In genomic region chr17:2547176-2547575, GRCh38 we compare ENCODE assay signal across 15 cellular contexts. TPM values are rescaled to one million over a fixed set of nuclear protein-coding genes. Genes with fewer than 3 reads are reported as not detected.
DNase-seq lines count a peak whose midpoint lies in the region; ATAC-seq and TF ChIP-seq lines count a peak whose summit lies in the region.
"Had no signal": no experiment of that assay in that cellular context is flagged by ENCODE, and none has a peak within 500 bp of the region (broad histone marks: within the 10 kb centered on the region; RNA-seq: fewer than 3 reads in every experiment).

No MANE protein-coding gene starts in this region.

- no peak overlapping the region for H3K4me3 Mint-ChIP-seq in HFFc6
- H3K4me3 Mint-ChIP-seq: CD14-positive monocyte had no signal

- H3K9me3 Mint-ChIP-seq in HFFc6, result no peaks in the 10 kb centered on the region

- peaks cover 13% of the 10 kb centered on the region for H3K4me1 Mint-ChIP-seq in HFFc6 (ENCODE audit: low read depth)

- peaks cover 22% of the 10 kb centered on the region for H3K27me3 Mint-ChIP-seq in HFFc6 (ENCODE audit: insufficient read depth)

- peak; percentile 79 for ATAC-seq in SK-N-SH treated with all-trans-retinoic acid at 6 μM for 48 hours
- no peak for ATAC-seq in GM18861 (IDR thresholded peaks at IDR 0.05; ENCODE audit: unreplicated experiment)
- ATAC-seq in GM18498 (IDR thresholded peaks at IDR 0.05; ENCODE audit: unreplicated experiment), result no peak
- ATAC-seq: mucosa of descending colon, psoas muscle had no signal

- no peaks in the 10 kb centered on the region for H3K36me3 Mint-ChIP-seq in HFFc6 (ENCODE audit: low read depth)
- H3K36me3 Mint-ChIP-seq: CD14-positive monocyte had no signal

- DNase-seq in AG08396 (ENCODE audit: low spot score) (peak; percentile 40), HFFc6 (peak; percentile 46), foreskin melanocyte (peak; percentile 42), GM19240 (ENCODE audit: insufficient read length, low spot score) (no peak), UCSD-AML1 (lab: John Stamatoyannopoulos, UW; ENCODE audit: unreplicated experiment) (no peak)
- DNase-seq: activated T-cell treated with anti-CD3 and anti-CD28 coated beads, Interleukin-2, amount 50 U/mL, for 1 hour; effector CD8-positive, alpha-beta T cell; MM.1S; mucosa of descending colon; NCI-H524 treated with DMSO at 0.1 percent for 48 hours; psoas muscle had no signal

- TF ChIP-seq CTCF in HFFc6 (IDR thresholded peaks at IDR 0.05), result no peak

- no peak overlapping the region for H3K27ac Mint-ChIP-seq in HFFc6

TF ChIP-seq in SK-N-SH treated with all-trans-retinoic acid at 6 μM for 48 hours, 23 proteins besides CTCF, POLR2A, EP300 and RAD21:
- no peak for TF ChIP-seq PPARA (CRISPR knock-in tag; IDR thresholded peaks at IDR 0.05; ENCODE audit: borderline replicate concordance)
- TF ChIP-seq TCF4 (CRISPR knock-in tag; IDR thresholded peaks at IDR 0.05; ENCODE audit: borderline replicate concordance), result no peak
- no peak for TF ChIP-seq CREB5 (CRISPR knock-in tag; IDR thresholded peaks at IDR 0.05; ENCODE audit: low read depth)
- no peak for TF ChIP-seq ZC3H10 (CRISPR knock-in tag; IDR thresholded peaks at IDR 0.05)
- no peak for TF ChIP-seq ZFP30 (CRISPR knock-in tag; IDR thresholded peaks at IDR 0.05)
- no peak for TF ChIP-seq RARB (CRISPR knock-in tag; IDR thresholded peaks at IDR 0.05)

RNA-seq across cellular contexts. Expression of gene METTL16, which starts 35.5 kb away (rescaled TPM):
- total RNA-seq in HFFc6 (2021; fragmentation: NEBNext Ultra II Directional; extraction: Animal tissue kit (Norgen Biotek cat#: 25700)), result 10 to 100 TPM; 21.7 to 25.7 (median 24.1) TPM

RNA-seq across cellular contexts. Expression of gene PAFAH1B1, which starts 46.3 kb away (rescaled TPM):
- total RNA-seq in HFFc6 (2021; fragmentation: NEBNext Ultra II Directional; extraction: Animal tissue kit (Norgen Biotek cat#: 25700)), result 100 to 1,000 TPM; 159 to 186 (median 167) TPM

Comparison
In these comparisons a context has a peak if more than half of its experiments do, and no peak if none do; other contexts are left out.
1. DNase-seq: peak in AG08396 (single experiment), HFFc6 (single experiment) and foreskin melanocyte (single experiment); none in GM19240 (single experiment) and UCSD-AML1 (single experiment).